In the genomic region with DNA sequence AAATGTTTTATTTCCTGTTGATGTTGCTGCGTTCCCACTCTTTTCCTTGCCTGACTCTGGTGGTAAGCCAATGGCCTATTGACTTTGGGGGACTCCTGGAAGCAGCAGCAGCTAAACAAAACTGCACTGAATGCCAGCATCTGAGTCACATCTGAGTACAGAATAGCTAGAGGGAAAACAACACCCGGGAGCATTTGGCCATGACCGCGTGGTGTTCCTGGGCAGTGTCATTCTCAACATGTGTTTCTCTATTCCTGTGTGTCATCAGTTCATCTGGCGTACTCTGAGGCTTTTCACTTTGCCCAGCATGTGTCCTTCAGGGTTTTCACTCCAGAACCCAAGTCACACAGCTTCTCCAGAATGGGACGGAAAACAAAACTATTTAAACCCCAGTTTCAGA, we compare ENCODE assay signal across 9 cellular contexts.
DNase-seq lines count a peak whose midpoint lies in the region; ATAC-seq and TF ChIP-seq lines count a peak whose summit lies in the region.
"Had no signal": no experiment of that assay in that cellular context is flagged by ENCODE, and none has a peak within 500 bp of the region (broad histone marks: within the 10 kb centered on the region; RNA-seq: fewer than 3 reads in every experiment).

No MANE protein-coding gene starts in this region.

- DNase-seq in AG09319 (ENCODE audit: extremely low read depth, low read depth) (peak; percentile 67), RPMI7951 (ENCODE audit: low read depth) (peak; percentile 96), fibroblast of mammary gland (ENCODE audit: low read depth) (peak; percentile 97), osteoblast (ENCODE audit: insufficient read length, low spot score, missing footprints) (peak; percentile 78), SHP77 (lab: John Stamatoyannopoulos, UW) (no peak), NCI-H526 (lab: John Stamatoyannopoulos, UW) (no peak)
- DNase-seq: NCI-H2081 treated with DMSO at 0.1 percent for 48 hours had no signal

- no peaks in the 10 kb centered on the region for H3K79me2 ChIP-seq in osteoblast (ENCODE audit: insufficient read depth, low read length)

- no peaks in the 10 kb centered on the region for H3K9me3 ChIP-seq in osteoblast (ENCODE audit: low read depth, low read length)

- peak overlapping the region; percentile 7 for H2AFZ ChIP-seq in osteoblast (ENCODE audit: low read length)

- H3K27ac ChIP-seq in osteoblast (ENCODE audit: low read depth, low read length) = peak overlapping the region; percentile 19

- H3K4me2 ChIP-seq in osteoblast (ENCODE audit: insufficient read depth, low read length) = peak overlapping the region; percentile 43

- TF ChIP-seq CTCF in AG09319 (IDR thresholded peaks at IDR 0.05; ENCODE audit: low read depth, low read length) (no peak), fibroblast of mammary gland (conservative IDR thresholded peaks at IDR 0.05; ENCODE audit: control insufficient read depth, insufficient read depth, low read depth, low read length) (no peak), osteoblast (IDR thresholded peaks at IDR 0.05; ENCODE audit: extremely low read depth, low read depth, low read length) (no peak)

- no peak for ATAC-seq in HG03469 (IDR thresholded peaks at IDR 0.05; ENCODE audit: unreplicated experiment)
- ATAC-seq in GM18858 (IDR thresholded peaks at IDR 0.05; ENCODE audit: unreplicated experiment) = no peak

- H3K4me3 ChIP-seq in fibroblast of mammary gland (ENCODE audit: control insufficient read depth, low read depth, low read length) (no peak overlapping the region), osteoblast (ENCODE audit: insufficient read depth, low read length) (no peak overlapping the region)

- H3K27me3 ChIP-seq in osteoblast (ENCODE audit: insufficient read depth, low read length) = no peaks in the 10 kb centered on the region

- peaks cover 32% of the 10 kb centered on the region for H3K4me1 ChIP-seq in osteoblast (ENCODE audit: insufficient read depth, low read length)

- H4K20me1 ChIP-seq in osteoblast (ENCODE audit: insufficient read depth, low read length) = no peaks in the 10 kb centered on the region

- H3K36me3 ChIP-seq in osteoblast (ENCODE audit: insufficient read depth, low read length) = no peaks in the 10 kb centered on the region

Comparison
In these comparisons a context has a peak if more than half of its experiments do, and no peak if none do; other contexts are left out.
1. DNase-seq: peak in AG09319 (single experiment), RPMI7951 (single experiment), fibroblast of mammary gland (single experiment) and osteoblast (single experiment); none in SHP77 (0 of 2) and NCI-H526 (0 of 2).